ENCODE assay signal across 21 cellular contexts in genomic region chr7:15219758-15220157, GRCh38.
"Had no signal": no experiment of that assay in that cellular context is flagged by ENCODE, and none has a peak within 500 bp of the region (broad histone marks: within the 10 kb centered on the region; RNA-seq: fewer than 3 reads in every experiment).

No MANE protein-coding gene starts in this region.

- H3K9me3 ChIP-seq: breast epithelium, esophagus squamous epithelium, gastrocnemius medialis, pancreas, psoas muscle, right atrium auricular region, thoracic aorta, upper lobe of left lung had no signal

- H3K27ac ChIP-seq: breast epithelium, dorsolateral prefrontal cortex, esophagus squamous epithelium, gastrocnemius medialis, pancreas, psoas muscle, right atrium auricular region, thoracic aorta, upper lobe of left lung had no signal

- DNase-seq: activated CD4-positive, alpha-beta memory T cell treated with anti-CD3 and anti-CD28 coated beads for 36 hours; activated CD4-positive, alpha-beta T cell treated with anti-CD3 and anti-CD28 coated beads for 48 hours; activated naive CD4-positive, alpha-beta T cell treated with Interleukin-2 at 50 U/mL for 16 hours; activated naive CD8-positive, alpha-beta T cell treated with anti-CD3 and anti-CD28 coated beads, Interleukin-2, amount 10 ng/mL, durations not matched to agents 7 days and 5 days; activated T-cell treated with anti-CD3 and anti-CD28 coated beads, Interleukin-2, amount 50 U/mL, for 48 hours; amniotic stem cell; dorsolateral prefrontal cortex; effector memory CD8-positive, alpha-beta T cell; esophagus squamous epithelium; gastrocnemius medialis; head of caudate nucleus; left colon; pancreas; psoas muscle; stimulated activated CD4-positive, alpha-beta T cell treated with anti-CD3 and anti-CD28 coated beads, Interleukin-4, amount 100 ng/mL, for 24 hours; stimulated activated naive CD4-positive, alpha-beta T cell treated with Interleukin-2 at 50 U/mL for 16 hours; upper lobe of left lung had no signal

- ATAC-seq: effector memory CD8-positive, alpha-beta T cell; gastrocnemius medialis; left colon; natural killer cell treated with Interleukin-12 subunit alpha and Interleukin-12 subunit beta and Interleukin-15 and Interleukin-18, amount 100 ng/mL, for 72 hours; pancreas; psoas muscle had no signal

- H3K4me3 ChIP-seq: breast epithelium, dorsolateral prefrontal cortex, esophagus squamous epithelium, gastrocnemius medialis, pancreas, psoas muscle, right atrium auricular region, thoracic aorta, upper lobe of left lung had no signal

- H3K4me1 ChIP-seq: breast epithelium, esophagus squamous epithelium, gastrocnemius medialis, pancreas, psoas muscle, right atrium auricular region, upper lobe of left lung had no signal

- H3K27me3 ChIP-seq: breast epithelium, dorsolateral prefrontal cortex, esophagus squamous epithelium, gastrocnemius medialis, pancreas, right atrium auricular region, upper lobe of left lung had no signal

- H3K36me3 ChIP-seq: breast epithelium, esophagus squamous epithelium, gastrocnemius medialis, pancreas, right atrium auricular region, thoracic aorta, upper lobe of left lung had no signal
